ENCODE assay signal across 1 cellular context in the genomic region with DNA sequence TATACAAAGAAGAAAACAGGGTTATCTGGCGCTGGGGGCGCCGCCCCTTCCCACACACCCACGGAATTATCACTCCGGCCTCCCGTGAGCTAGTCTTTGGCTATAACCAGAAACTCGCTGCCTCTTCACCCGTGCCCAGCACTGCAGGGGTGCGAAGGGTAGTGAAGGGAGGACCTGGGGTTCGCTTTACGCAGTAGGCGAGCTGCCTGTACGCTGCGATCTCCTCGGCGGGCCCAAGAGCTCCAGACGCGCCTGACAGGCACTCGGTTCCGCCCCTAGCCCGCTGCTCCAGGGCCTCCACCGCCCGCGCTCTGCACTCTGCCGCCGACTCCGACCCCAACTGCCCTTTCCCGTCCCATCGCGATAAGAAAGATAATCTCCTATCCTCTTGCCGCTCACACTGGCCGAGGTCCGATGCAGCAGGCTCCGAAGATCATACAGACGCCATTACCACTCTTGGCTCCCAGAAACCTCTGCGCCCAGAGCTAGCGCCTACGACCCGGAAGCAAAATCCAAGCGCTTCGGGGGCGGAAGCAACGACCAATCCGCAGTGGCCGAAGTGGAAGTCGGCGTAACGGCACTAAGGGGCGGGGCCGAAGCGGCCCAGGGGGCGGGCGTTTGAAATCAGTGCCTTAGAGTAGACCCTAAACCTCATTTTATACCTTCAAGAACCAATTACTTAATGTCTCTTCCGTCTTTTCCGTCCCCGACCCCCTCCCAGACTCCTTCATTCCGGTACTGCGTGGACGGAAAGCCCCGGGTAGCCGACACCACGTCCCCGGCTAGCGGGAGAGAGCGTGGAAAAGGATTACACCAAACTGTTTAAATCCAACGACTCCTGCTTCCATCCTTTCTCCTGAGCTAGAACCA.
TF ChIP-seq lines count a peak whose summit lies in the region.

A gene (minus strand): TSS at position 458 of the 870 bp plus-strand sequence. CDS start 1,371 bp downstream, outside the sequence.
A gene (plus strand): TSS at position 611 of the 870 bp plus-strand sequence. CDS start 23,664 bp downstream, outside the sequence.

TF ChIP-seq in HepG2, 621 proteins besides CTCF, POLR2A, EP300 and RAD21 (continued from another document and continues in another):
- TF ChIP-seq, protein P1, sequence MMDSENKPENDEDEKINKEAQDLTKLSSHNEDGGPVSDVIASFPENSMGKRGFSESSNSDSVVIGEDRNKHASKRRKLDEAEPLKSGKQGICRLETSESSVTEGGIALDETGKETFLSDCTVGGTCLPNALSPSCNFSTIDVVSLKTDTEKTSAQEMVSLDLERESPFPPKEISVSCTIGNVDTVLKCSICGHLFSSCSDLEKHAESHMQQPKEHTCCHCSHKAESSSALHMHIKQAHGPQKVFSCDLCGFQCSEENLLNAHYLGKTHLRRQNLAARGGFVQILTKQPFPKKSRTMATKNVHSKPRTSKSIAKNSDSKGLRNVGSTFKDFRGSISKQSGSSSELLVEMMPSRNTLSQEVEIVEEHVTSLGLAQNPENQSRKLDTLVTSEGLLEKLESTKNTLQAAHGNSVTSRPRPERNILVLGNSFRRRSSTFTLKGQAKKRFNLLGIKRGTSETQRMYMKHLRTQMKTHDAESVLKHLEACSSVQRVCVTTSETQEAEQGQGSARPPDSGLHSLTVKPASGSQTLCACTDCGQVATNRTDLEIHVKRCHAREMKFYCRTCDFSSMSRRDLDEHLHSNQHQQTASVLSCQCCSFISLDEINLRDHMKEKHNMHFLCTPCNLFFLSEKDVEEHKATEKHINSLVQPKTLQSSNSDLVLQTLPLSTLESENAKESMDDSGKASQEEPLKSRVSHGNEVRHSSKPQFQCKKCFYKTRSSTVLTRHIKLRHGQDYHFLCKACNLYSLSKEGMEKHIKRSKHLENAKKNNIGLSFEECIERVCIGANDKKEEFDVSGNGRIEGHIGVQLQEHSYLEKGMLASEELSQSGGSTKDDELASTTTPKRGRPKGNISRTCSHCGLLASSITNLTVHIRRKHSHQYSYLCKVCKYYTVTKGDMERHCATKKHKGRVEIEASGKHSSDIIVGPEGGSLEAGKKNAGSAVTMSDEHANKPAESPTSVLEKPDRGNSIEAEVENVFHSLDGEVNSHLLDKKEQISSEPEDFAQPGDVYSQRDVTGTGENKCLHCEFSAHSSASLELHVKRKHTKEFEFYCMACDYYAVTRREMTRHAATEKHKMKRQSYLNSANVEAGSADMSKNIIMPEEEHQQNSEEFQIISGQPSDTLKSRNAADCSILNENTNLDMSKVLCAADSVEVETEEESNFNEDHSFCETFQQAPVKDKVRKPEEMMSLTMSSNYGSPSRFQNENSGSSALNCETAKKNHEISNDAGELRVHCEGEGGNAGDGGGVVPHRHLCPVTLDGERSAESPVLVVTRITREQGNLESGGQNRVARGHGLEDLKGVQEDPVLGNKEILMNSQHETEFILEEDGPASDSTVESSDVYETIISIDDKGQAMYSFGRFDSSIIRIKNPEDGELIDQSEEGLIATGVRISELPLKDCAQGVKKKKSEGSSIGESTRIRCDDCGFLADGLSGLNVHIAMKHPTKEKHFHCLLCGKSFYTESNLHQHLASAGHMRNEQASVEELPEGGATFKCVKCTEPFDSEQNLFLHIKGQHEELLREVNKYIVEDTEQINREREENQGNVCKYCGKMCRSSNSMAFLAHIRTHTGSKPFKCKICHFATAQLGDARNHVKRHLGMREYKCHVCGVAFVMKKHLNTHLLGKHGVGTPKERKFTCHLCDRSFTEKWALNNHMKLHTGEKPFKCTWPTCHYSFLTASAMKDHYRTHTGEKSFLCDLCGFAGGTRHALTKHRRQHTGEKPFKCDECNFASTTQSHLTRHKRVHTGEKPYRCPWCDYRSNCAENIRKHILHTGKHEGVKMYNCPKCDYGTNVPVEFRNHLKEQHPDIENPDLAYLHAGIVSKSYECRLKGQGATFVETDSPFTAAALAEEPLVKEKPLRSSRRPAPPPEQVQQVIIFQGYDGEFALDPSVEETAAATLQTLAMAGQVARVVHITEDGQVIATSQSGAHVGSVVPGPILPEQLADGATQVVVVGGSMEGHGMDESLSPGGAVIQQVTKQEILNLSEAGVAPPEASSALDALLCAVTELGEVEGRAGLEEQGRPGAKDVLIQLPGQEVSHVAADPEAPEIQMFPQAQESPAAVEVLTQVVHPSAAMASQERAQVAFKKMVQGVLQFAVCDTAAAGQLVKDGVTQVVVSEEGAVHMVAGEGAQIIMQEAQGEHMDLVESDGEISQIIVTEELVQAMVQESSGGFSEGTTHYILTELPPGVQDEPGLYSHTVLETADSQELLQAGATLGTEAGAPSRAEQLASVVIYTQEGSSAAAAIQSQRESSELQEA (CRISPR knock-in tag; IDR thresholded peaks at IDR 0.05; ENCODE audit: not compliant biosample characterization): no peak
- TF ChIP-seq ZNF446 (CRISPR knock-in tag; IDR thresholded peaks at IDR 0.05) (no peak; the same call in 1 of the 2 replicates), ZNF34 (CRISPR knock-in tag; IDR thresholded peaks at IDR 0.05; ENCODE audit: borderline replicate concordance) (no peak), NRL (CRISPR knock-in tag; IDR thresholded peaks at IDR 0.05; ENCODE audit: borderline replicate concordance) (peak; percentile 66; the same call in 1 of the 2 replicates), ZNF556 (CRISPR knock-in tag; IDR thresholded peaks at IDR 0.05; ENCODE audit: borderline replicate concordance) (no peak), PRMT3 (CRISPR knock-in tag; IDR thresholded peaks at IDR 0.05; ENCODE audit: borderline replicate concordance, low read depth) (no peak), ZNF496 (CRISPR knock-in tag; IDR thresholded peaks at IDR 0.05; ENCODE audit: insufficient replicate concordance) (no peak), RBM22 (optimal IDR thresholded peaks at IDR 0.05; ENCODE audit: low read length) (no peak), ZNF674 (CRISPR knock-in tag; IDR thresholded peaks at IDR 0.05; ENCODE audit: low read depth) (0 out of 2 replicates have a peak, but pooled peaks have one; percentile 71), ZBTB1 (CRISPR knock-in tag; IDR thresholded peaks at IDR 0.05; ENCODE audit: borderline replicate concordance) (no peak), SMC3 (IDR thresholded peaks at IDR 0.05; ENCODE audit: low read length) (no peak), MAFK (conservative IDR thresholded peaks at IDR 0.05 in 1 of 2, IDR thresholded peaks at IDR 0.05 in 1 of 2; ENCODE audit: low read length in 2 of 2) (no peak), TP53 (CRISPR knock-in tag; conservative IDR thresholded peaks at IDR 0.05) (no peak), EZH2 (conservative IDR thresholded peaks at IDR 0.05; ENCODE audit: low read depth, low read length) (no peak), ZNF678 (CRISPR knock-in tag; IDR thresholded peaks at IDR 0.05) (no peak), GABPB1 (CRISPR knock-in tag; IDR thresholded peaks at IDR 0.05) (peak; percentile 99), TGIF2 (CRISPR knock-in tag; IDR thresholded peaks at IDR 0.05) (no peak), MIER2 (CRISPR knock-in tag; IDR thresholded peaks at IDR 0.05) (0 out of 2 replicates have a peak, but pooled peaks have one; percentile 30), SATB2 (CRISPR knock-in tag; IDR thresholded peaks at IDR 0.05) (0 out of 2 replicates have a peak, but pooled peaks have one; percentile 38), KLF9 (CRISPR knock-in tag; IDR thresholded peaks at IDR 0.05; ENCODE audit: low read depth) (no peak), ZNF782 (CRISPR knock-in tag; IDR thresholded peaks at IDR 0.05; ENCODE audit: borderline replicate concordance) (no peak; the same call in 1 of the 2 replicates), CEBPB (IDR thresholded peaks at IDR 0.05; ENCODE audit: borderline replicate concordance, low read depth, low read length) (no peak), ZNF660 (CRISPR knock-in tag; IDR thresholded peaks at IDR 0.05; ENCODE audit: borderline replicate concordance, low read depth) (no peak), ZNF607 (CRISPR knock-in tag; IDR thresholded peaks at IDR 0.05; ENCODE audit: borderline replicate concordance) (no peak), MYC (CRISPR knock-in tag; IDR thresholded peaks at IDR 0.05; ENCODE audit: borderline replicate concordance) (peak; percentile 70; the same call in 1 of the 2 replicates), CHCHD3 (CRISPR knock-in tag; IDR thresholded peaks at IDR 0.05) (no peak), TSC22D2 (CRISPR knock-in tag; IDR thresholded peaks at IDR 0.05; ENCODE audit: borderline replicate concordance) (0 out of 2 replicates have a peak, but pooled peaks have one; percentile 76), MTA1 (CRISPR knock-in tag; IDR thresholded peaks at IDR 0.05; ENCODE audit: borderline replicate concordance) (0 out of 2 replicates have a peak, but pooled peaks have one; percentile 39), HES4 (CRISPR knock-in tag; IDR thresholded peaks at IDR 0.05; ENCODE audit: borderline replicate concordance) (peak; percentile 68; the same call in 1 of the 2 replicates)
- TF ChIP-seq, protein P2, sequence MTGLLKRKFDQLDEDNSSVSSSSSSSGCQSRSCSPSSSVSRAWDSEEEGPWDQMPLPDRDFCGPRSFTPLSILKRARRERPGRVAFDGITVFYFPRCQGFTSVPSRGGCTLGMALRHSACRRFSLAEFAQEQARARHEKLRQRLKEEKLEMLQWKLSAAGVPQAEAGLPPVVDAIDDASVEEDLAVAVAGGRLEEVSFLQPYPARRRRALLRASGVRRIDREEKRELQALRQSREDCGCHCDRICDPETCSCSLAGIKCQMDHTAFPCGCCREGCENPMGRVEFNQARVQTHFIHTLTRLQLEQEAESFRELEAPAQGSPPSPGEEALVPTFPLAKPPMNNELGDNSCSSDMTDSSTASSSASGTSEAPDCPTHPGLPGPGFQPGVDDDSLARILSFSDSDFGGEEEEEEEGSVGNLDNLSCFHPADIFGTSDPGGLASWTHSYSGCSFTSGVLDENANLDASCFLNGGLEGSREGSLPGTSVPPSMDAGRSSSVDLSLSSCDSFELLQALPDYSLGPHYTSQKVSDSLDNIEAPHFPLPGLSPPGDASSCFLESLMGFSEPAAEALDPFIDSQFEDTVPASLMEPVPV (CRISPR knock-in tag; IDR thresholded peaks at IDR 0.05): no peak
- TF ChIP-seq, protein P3, sequence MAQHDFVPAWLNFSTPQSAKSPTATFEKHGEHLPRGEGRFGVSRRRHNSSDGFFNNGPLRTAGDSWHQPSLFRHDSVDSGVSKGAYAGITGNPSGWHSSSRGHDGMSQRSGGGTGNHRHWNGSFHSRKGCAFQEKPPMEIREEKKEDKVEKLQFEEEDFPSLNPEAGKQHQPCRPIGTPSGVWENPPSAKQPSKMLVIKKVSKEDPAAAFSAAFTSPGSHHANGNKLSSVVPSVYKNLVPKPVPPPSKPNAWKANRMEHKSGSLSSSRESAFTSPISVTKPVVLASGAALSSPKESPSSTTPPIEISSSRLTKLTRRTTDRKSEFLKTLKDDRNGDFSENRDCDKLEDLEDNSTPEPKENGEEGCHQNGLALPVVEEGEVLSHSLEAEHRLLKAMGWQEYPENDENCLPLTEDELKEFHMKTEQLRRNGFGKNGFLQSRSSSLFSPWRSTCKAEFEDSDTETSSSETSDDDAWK (CRISPR knock-in tag; IDR thresholded peaks at IDR 0.05): no peak
- TF ChIP-seq, protein P4, sequence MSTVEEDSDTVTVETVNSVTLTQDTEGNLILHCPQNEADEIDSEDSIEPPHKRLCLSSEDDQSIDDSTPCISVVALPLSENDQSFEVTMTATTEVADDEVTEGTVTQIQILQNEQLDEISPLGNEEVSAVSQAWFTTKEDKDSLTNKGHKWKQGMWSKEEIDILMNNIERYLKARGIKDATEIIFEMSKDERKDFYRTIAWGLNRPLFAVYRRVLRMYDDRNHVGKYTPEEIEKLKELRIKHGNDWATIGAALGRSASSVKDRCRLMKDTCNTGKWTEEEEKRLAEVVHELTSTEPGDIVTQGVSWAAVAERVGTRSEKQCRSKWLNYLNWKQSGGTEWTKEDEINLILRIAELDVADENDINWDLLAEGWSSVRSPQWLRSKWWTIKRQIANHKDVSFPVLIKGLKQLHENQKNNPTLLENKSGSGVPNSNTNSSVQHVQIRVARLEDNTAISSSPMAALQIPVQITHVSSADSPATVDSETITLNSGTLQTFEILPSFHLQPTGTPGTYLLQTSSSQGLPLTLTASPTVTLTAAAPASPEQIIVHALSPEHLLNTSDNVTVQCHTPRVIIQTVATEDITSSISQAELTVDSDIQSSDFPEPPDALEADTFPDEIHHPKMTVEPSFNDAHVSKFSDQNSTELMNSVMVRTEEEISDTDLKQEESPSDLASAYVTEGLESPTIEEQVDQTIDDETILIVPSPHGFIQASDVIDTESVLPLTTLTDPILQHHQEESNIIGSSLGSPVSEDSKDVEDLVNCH (CRISPR knock-in tag; IDR thresholded peaks at IDR 0.05): no peak
- TF ChIP-seq, protein P5, sequence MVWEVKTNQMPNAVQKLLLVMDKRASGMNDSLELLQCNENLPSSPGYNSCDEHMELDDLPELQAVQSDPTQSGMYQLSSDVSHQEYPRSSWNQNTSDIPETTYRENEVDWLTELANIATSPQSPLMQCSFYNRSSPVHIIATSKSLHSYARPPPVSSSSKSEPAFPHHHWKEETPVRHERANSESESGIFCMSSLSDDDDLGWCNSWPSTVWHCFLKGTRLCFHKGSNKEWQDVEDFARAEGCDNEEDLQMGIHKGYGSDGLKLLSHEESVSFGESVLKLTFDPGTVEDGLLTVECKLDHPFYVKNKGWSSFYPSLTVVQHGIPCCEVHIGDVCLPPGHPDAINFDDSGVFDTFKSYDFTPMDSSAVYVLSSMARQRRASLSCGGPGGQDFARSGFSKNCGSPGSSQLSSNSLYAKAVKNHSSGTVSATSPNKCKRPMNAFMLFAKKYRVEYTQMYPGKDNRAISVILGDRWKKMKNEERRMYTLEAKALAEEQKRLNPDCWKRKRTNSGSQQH (CRISPR knock-in tag; IDR thresholded peaks at IDR 0.05; ENCODE audit: low read depth): peak; percentile 44
- TF ChIP-seq, protein P6, sequence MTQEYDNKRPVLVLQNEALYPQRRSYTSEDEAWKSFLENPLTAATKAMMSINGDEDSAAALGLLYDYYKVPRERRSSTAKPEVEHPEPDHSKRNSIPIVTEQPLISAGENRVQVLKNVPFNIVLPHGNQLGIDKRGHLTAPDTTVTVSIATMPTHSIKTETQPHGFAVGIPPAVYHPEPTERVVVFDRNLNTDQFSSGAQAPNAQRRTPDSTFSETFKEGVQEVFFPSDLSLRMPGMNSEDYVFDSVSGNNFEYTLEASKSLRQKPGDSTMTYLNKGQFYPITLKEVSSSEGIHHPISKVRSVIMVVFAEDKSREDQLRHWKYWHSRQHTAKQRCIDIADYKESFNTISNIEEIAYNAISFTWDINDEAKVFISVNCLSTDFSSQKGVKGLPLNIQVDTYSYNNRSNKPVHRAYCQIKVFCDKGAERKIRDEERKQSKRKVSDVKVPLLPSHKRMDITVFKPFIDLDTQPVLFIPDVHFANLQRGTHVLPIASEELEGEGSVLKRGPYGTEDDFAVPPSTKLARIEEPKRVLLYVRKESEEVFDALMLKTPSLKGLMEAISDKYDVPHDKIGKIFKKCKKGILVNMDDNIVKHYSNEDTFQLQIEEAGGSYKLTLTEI (CRISPR knock-in tag; conservative IDR thresholded peaks at IDR 0.05): no peak
- TF ChIP-seq, protein P7, sequence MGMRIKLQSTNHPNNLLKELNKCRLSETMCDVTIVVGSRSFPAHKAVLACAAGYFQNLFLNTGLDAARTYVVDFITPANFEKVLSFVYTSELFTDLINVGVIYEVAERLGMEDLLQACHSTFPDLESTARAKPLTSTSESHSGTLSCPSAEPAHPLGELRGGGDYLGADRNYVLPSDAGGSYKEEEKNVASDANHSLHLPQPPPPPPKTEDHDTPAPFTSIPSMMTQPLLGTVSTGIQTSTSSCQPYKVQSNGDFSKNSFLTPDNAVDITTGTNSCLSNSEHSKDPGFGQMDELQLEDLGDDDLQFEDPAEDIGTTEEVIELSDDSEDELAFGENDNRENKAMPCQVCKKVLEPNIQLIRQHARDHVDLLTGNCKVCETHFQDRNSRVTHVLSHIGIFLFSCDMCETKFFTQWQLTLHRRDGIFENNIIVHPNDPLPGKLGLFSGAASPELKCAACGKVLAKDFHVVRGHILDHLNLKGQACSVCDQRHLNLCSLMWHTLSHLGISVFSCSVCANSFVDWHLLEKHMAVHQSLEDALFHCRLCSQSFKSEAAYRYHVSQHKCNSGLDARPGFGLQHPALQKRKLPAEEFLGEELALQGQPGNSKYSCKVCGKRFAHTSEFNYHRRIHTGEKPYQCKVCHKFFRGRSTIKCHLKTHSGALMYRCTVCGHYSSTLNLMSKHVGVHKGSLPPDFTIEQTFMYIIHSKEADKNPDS (CRISPR knock-in tag; IDR thresholded peaks at IDR 0.05): no peak
